16 cellular contexts compared by ENCODE assay signal in the genomic region with DNA sequence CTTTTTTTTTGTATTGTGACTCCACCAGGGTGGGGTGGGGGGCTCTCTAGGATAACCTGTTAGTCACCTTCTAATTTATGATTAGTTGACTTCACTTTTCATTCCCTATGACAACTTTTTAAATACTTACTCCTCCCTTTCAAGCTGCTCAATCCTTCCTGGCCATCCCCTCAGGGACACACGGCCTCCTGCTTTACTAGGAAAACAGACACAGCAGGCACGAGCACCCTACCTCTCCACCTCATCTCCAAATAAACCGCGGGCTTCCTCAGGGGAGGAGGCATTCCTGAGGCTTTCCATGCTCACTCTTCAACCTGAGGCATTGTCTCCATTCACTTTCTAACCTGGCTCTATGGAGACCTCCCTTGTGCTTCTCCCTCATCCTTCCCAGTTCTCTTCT. TPM values are rescaled to one million over a fixed set of nuclear protein-coding genes. Genes with fewer than 3 reads are reported as not detected.
DNase-seq lines count a peak whose midpoint lies in the region; ATAC-seq, FAIRE-seq and TF ChIP-seq lines count a peak whose summit lies in the region.
"Had no signal": no experiment of that assay in that cellular context is flagged by ENCODE, and none has a peak within 500 bp of the region (broad histone marks: within the 10 kb centered on the region; RNA-seq: fewer than 3 reads in every experiment).

No MANE protein-coding gene starts in this region.

- no peak overlapping the region for H3K4me2 ChIP-seq in mesendoderm (ENCODE audit: low read length)

- H3K4me1 Mint-ChIP-seq in WTC11: peaks cover 62% of the 10 kb centered on the region

- no peak overlapping the region for H2BK120ac ChIP-seq in mesendoderm (ENCODE audit: low read depth, low read length)

- no peaks in the 10 kb centered on the region for H3K9me3 Mint-ChIP-seq in WTC11
- H3K9me3 Mint-ChIP-seq: CD4-positive, alpha-beta T cell had no signal

- H3K36me3 ChIP-seq in mesendoderm (ENCODE audit: control insufficient read depth, insufficient read depth, low read length) (no peaks in the 10 kb centered on the region), body of pancreas (replicated peaks in 1 of 2; ENCODE audit: insufficient read depth in 1 of 2, low read depth in 2 of 2) (no peaks in the 10 kb centered on the region)

- no peak overlapping the region for H3K4ac ChIP-seq in mesendoderm (ENCODE audit: low read depth, low read length)

- no peaks in the 10 kb centered on the region for H3K9me3 ChIP-seq in body of pancreas

- WGBS in mesendoderm (ENCODE audit: extremely low coverage, insufficient coverage, low lambda C conversion rate): no CpG with 5 or more reads among the region's 4 CpGs
- 67 to 78% methylated on average over 4 of the region's 4 CpGs for WGBS in body of pancreas, 2 donors

- H3K4me3 Mint-ChIP-seq in WTC11: no peak overlapping the region
- H3K4me3 Mint-ChIP-seq: CD4-positive, alpha-beta T cell had no signal

- no peak overlapping the region for H3K56ac ChIP-seq in mesendoderm (ENCODE audit: low read length)

- DNase-seq in GM12892 (ENCODE audit: insufficient read length): no peak
- no peak for DNase-seq in WTC11 (ENCODE audit: low spot score)
- DNase-seq in mesendoderm: peak; percentile 23
- no peak for DNase-seq in Ammon's horn (ENCODE audit: low spot score)
- DNase-seq in body of pancreas: no peak
- DNase-seq: C1 segment of cervical spinal cord; CD4-positive, alpha-beta T cell; DMS79; IMR-90; KBM-7 had no signal

- intact Hi-C loops in body of pancreas (cut with DNase I): no loop called here

- no peak overlapping the region for H2AK5ac ChIP-seq in mesendoderm (ENCODE audit: low read length)

- no peak overlapping the region for H3K23ac ChIP-seq in mesendoderm (ENCODE audit: low read length)

- POLR2A ChIA-PET in WTC11 (lab: Charles Lee): no interaction called here

- H2BK5ac ChIP-seq in mesendoderm (ENCODE audit: low read length): no peak overlapping the region

- H2BK15ac ChIP-seq in mesendoderm (replicated peaks; ENCODE audit: low read depth): no peak overlapping the region

- H3K27ac ChIP-seq in mesendoderm (ENCODE audit: low read depth, low read length) (no peak overlapping the region), body of pancreas (no peak overlapping the region)

- no peak overlapping the region for H3K4me3 ChIP-seq in mesendoderm (ENCODE audit: low read length)
- H3K4me3 ChIP-seq in body of pancreas: no peak overlapping the region

- no peaks in the 10 kb centered on the region for H3K27me3 Mint-ChIP-seq in WTC11 (ENCODE audit: low read depth)

- no peak overlapping the region for H4K8ac ChIP-seq in mesendoderm (ENCODE audit: low read depth, low read length)

- H3K18ac ChIP-seq in mesendoderm (ENCODE audit: low read length): no peak overlapping the region

- no peaks in the 10 kb centered on the region for H3K79me1 ChIP-seq in mesendoderm (ENCODE audit: low read length)

- no peaks in the 10 kb centered on the region for H3K27me3 ChIP-seq in mesendoderm (ENCODE audit: insufficient read depth, low read length, poor library complexity)
- no peaks in the 10 kb centered on the region for H3K27me3 ChIP-seq in body of pancreas

- ATAC-seq in WTC11 (peak; percentile 38), GM21723 (IDR thresholded peaks at IDR 0.05; ENCODE audit: unreplicated experiment) (no peak), body of pancreas (no peak), GM21786 (IDR thresholded peaks at IDR 0.05; ENCODE audit: unreplicated experiment) (no peak)

- no peak overlapping the region for H3K9ac ChIP-seq in mesendoderm (ENCODE audit: low read length)

- H3K4me1 ChIP-seq in mesendoderm (ENCODE audit: control insufficient read depth, low read depth, low read length) (peaks cover 11% of the 10 kb centered on the region), body of pancreas (no peaks in the 10 kb centered on the region)

- no peak for TF ChIP-seq POLR2A in GM12892 (IDR thresholded peaks at IDR 0.05; ENCODE audit: low read depth, low read length)
- TF ChIP-seq POLR2A in body of pancreas (IDR thresholded peaks at IDR 0.05): no peak

- no peaks in the 10 kb centered on the region for H3K79me2 ChIP-seq in mesendoderm (ENCODE audit: control insufficient read depth, insufficient read depth, low read length)

- H4K5ac ChIP-seq in mesendoderm (ENCODE audit: low read length): no peak overlapping the region

- no peak overlapping the region for H3K27ac Mint-ChIP-seq in WTC11
- H3K27ac Mint-ChIP-seq: CD4-positive, alpha-beta T cell had no signal

- CTCF ChIA-PET in WTC11 (lab: Charles Lee): interaction anchor here (1.4 to 1.5 kb wide), 2 partner anchors 40 to 326 kb away, joined by 6 to 8 read pairs; no protein-coding TSS in a partner anchor

- TF ChIP-seq CTCF in WTC11 (IDR thresholded peaks at IDR 0.05) (no peak), body of pancreas (IDR thresholded peaks at IDR 0.05) (no peak)

- peaks cover 23% of the 10 kb centered on the region for H3K36me3 Mint-ChIP-seq in WTC11

- peak; percentile 57 for FAIRE-seq in GM12892 (lab: Jason Lieb, UNC)
- FAIRE-seq: G401.6, GM19239, H54 had no signal

TF ChIP-seq in WTC11, 78 proteins besides CTCF, POLR2A, EP300 and RAD21:
- TF ChIP-seq GABPB1 (CRISPR knock-in tag; IDR thresholded peaks at IDR 0.05) (no peak), FOXJ3 (CRISPR knock-in tag; IDR thresholded peaks at IDR 0.05; ENCODE audit: borderline replicate concordance) (no peak), ZNF423 (CRISPR knock-in tag; IDR thresholded peaks at IDR 0.05) (0 out of 2 replicates have a peak, but pooled peaks have one; percentile 7), SP1 (CRISPR knock-in tag; conservative IDR thresholded peaks at IDR 0.05) (no peak)
- TF ChIP-seq, protein P1, sequence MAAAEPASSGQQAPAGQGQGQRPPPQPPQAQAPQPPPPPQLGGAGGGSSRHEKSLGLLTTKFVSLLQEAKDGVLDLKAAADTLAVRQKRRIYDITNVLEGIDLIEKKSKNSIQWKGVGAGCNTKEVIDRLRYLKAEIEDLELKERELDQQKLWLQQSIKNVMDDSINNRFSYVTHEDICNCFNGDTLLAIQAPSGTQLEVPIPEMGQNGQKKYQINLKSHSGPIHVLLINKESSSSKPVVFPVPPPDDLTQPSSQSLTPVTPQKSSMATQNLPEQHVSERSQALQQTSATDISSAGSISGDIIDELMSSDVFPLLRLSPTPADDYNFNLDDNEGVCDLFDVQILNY (CRISPR knock-in tag; IDR thresholded peaks at IDR 0.05): no peak
- TF ChIP-seq, protein P2, sequence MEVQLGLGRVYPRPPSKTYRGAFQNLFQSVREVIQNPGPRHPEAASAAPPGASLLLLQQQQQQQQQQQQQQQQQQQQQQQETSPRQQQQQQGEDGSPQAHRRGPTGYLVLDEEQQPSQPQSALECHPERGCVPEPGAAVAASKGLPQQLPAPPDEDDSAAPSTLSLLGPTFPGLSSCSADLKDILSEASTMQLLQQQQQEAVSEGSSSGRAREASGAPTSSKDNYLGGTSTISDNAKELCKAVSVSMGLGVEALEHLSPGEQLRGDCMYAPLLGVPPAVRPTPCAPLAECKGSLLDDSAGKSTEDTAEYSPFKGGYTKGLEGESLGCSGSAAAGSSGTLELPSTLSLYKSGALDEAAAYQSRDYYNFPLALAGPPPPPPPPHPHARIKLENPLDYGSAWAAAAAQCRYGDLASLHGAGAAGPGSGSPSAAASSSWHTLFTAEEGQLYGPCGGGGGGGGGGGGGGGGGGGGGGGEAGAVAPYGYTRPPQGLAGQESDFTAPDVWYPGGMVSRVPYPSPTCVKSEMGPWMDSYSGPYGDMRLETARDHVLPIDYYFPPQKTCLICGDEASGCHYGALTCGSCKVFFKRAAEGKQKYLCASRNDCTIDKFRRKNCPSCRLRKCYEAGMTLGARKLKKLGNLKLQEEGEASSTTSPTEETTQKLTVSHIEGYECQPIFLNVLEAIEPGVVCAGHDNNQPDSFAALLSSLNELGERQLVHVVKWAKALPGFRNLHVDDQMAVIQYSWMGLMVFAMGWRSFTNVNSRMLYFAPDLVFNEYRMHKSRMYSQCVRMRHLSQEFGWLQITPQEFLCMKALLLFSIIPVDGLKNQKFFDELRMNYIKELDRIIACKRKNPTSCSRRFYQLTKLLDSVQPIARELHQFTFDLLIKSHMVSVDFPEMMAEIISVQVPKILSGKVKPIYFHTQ (CRISPR knock-in tag; IDR thresholded peaks at IDR 0.05): no peak
TF ChIP-seq in WTC11: peak in this region for 1.

RNA-seq across cellular contexts. Expression of a gene that starts 33.0 kb away (rescaled TPM):
- polyA plus RNA-seq in GM12892 (2012; ENCODE audit: missing spikeins): 26.6 TPM
- total RNA-seq in WTC11 (2021) (50.6 to 56.6 TPM (median 50.8 TPM) in 3 replicates), body of pancreas (under 1 TPM; 0.52 to 0.66 TPM)
- 22.9 TPM for polyA plus RNA-seq in mesendoderm (2013, experiment 1 of 2)
- polyA plus RNA-seq in mesendoderm (2013, experiment 2 of 2): 23.1 TPM

RNA-seq across cellular contexts. Expression of a gene that starts 59.7 kb away (rescaled TPM):
- polyA plus RNA-seq in GM12892 (2012; ENCODE audit: missing spikeins): not detected
- 1.0 to 1.7 TPM (median 1.3 TPM) in 3 replicates for total RNA-seq in WTC11 (2021)
- polyA plus RNA-seq in mesendoderm (2013, experiment 1 of 2): not detected
- not detected for polyA plus RNA-seq in mesendoderm (2013, experiment 2 of 2)
- 100 to 1,000 TPM; 145 to 352 TPM for total RNA-seq in body of pancreas
- total RNA-seq: A673; CD4-positive, alpha-beta T cell; IMR-90 had no signal
- polyA plus RNA-seq: IMR-90 had no signal

Comparison
In these comparisons a context has a peak if more than half of its experiments do, and no peak if none do; other contexts are left out.
1. RNA of a gene that starts 33.0 kb away (total RNA-seq): 50.6 to 56.6 TPM in WTC11; 0.52 to 0.66 TPM in body of pancreas; every median in the first group is over 10 times any median in the second.
2. RNA of a gene that starts 59.7 kb away (total RNA-seq): 145 to 352 TPM in body of pancreas; 1.0 to 1.7 TPM in WTC11; every median in the first group is over 10 times any median in the second.